Comparison of ENCODE assay signal across 9 cellular contexts in genomic region chr6:3026811-3027626, GRCh38. TPM values are rescaled to one million over a fixed set of nuclear protein-coding genes. Genes with fewer than 3 reads are reported as not detected.
DNase-seq lines count a peak whose midpoint lies in the region; ATAC-seq and TF ChIP-seq lines count a peak whose summit lies in the region.
"Had no signal": no experiment of that assay in that cellular context is flagged by ENCODE, and none has a peak within 500 bp of the region (broad histone marks: within the 10 kb centered on the region; RNA-seq: fewer than 3 reads in every experiment).

No MANE protein-coding gene starts in this region.

- H3K4me3 Mint-ChIP-seq in activated naive CD4-positive, alpha-beta T cell treated with anti-CD3 and anti-CD28 coated beads, Interleukin-2, amount 50 U/mL, for 24 hours: peak overlapping the region; percentile 81

- peaks cover 58% of the 10 kb centered on the region for H3K4me1 Mint-ChIP-seq in activated naive CD4-positive, alpha-beta T cell treated with anti-CD3 and anti-CD28 coated beads, Interleukin-2, amount 50 U/mL, for 24 hours

- H3K79me2 ChIP-seq in Karpas-422 (ENCODE audit: low read length): peaks cover 16% of the 10 kb centered on the region

- 49 to 72% (median 72%) methylated on average over 11 to 20 of the region's 20 CpGs for WGBS in spleen, 5 donors

- peak; percentile 67 for ATAC-seq in GM21576 (IDR thresholded peaks at IDR 0.05; ENCODE audit: unreplicated experiment)
- ATAC-seq: right lobe of liver had no signal

- no peaks in the 10 kb centered on the region for H3K36me3 Mint-ChIP-seq in activated naive CD4-positive, alpha-beta T cell treated with anti-CD3 and anti-CD28 coated beads, Interleukin-2, amount 50 U/mL, for 24 hours

- TF ChIP-seq CTCF in GM13976 (IDR thresholded peaks at IDR 0.05; ENCODE audit: borderline replicate concordance, control extremely low read depth, extremely low read depth, insufficient read depth, missing control alignments): no peak
- no peak for TF ChIP-seq CTCF in spleen (IDR thresholded peaks at IDR 0.05 in 8 of 11, conservative IDR thresholded peaks at IDR 0.05 in 3 of 11)

- intact Hi-C loops in spleen (cut with DNase I; ENCODE audit: low total_unique reads): no loop called here

- H3K4me2 ChIP-seq in Karpas-422 (ENCODE audit: low read depth, low read length, poor library complexity, severe bottlenecking): peak overlapping the region; percentile 73

- H3K27me3 ChIP-seq in Karpas-422 (ENCODE audit: low read length) (no peaks in the 10 kb centered on the region), spleen (replicated peaks in 1 of 7) (no peaks in the 10 kb centered on the region)
- H3K27me3 ChIP-seq: right lobe of liver had no signal

- H3K9me3 ChIP-seq in Karpas-422 (ENCODE audit: low read length) (no peaks in the 10 kb centered on the region), spleen (no peaks in the 10 kb centered on the region)
- H3K9me3 ChIP-seq: right lobe of liver had no signal

- H3K9me2 ChIP-seq in Karpas-422 (replicated peaks; ENCODE audit: insufficient read depth, low read length): no peaks in the 10 kb centered on the region

- peak; percentile 88 for DNase-seq in GM13976 (ENCODE audit: low spot score)
- DNase-seq in Karpas-422: peak; percentile 91
- no peak for DNase-seq in spleen
- DNase-seq in KG1 (lab: John Stamatoyannopoulos, UW): no peak
- DNase-seq in COLO668 (lab: John Stamatoyannopoulos, UW; ENCODE audit: unreplicated experiment): no peak
- no peak for DNase-seq in NCI-H146 treated with DMSO at 0.1 percent for 48 hours (lab: John Stamatoyannopoulos, UW; ENCODE audit: unreplicated experiment)

- peak overlapping the region; percentile 66 for H3K9ac ChIP-seq in Karpas-422 (ENCODE audit: low read length)

- H3K9me3 Mint-ChIP-seq in activated naive CD4-positive, alpha-beta T cell treated with anti-CD3 and anti-CD28 coated beads, Interleukin-2, amount 50 U/mL, for 24 hours: no peaks in the 10 kb centered on the region

- H4K20me1 ChIP-seq in Karpas-422 (ENCODE audit: insufficient read depth, low read depth, low read length): no peaks in the 10 kb centered on the region

- H3K36me3 ChIP-seq in Karpas-422 (ENCODE audit: insufficient read depth, low read length) (no peaks in the 10 kb centered on the region), spleen (peaks cover 0 to 4% (median 0%) of the 10 kb centered on the region in 6 donors)
- H3K36me3 ChIP-seq: right lobe of liver had no signal

- TF ChIP-seq POLR2A in spleen (IDR thresholded peaks at IDR 0.05): no peak

- H3K27ac ChIP-seq in Karpas-422 (ENCODE audit: low read length) (peak overlapping the region; percentile 89), spleen (peak overlapping the region in 7 of 8 donors; percentile 35 to 92 (median 63))

- in situ Hi-C loops in GM13976 (cut with MboI; ENCODE audit: low sequenced_read_pairs, unreplicated experiment): no loop called here

- H3K4me1 ChIP-seq in Karpas-422 (ENCODE audit: low read length) (peaks cover 56% of the 10 kb centered on the region), spleen (peaks cover 19 to 66% (median 54%) of the 10 kb centered on the region in 6 donors)

- H3K4me3 ChIP-seq in Karpas-422 (ENCODE audit: low read length): peak overlapping the region; percentile 54; the same call in 1 of the 2 replicates
- peak overlapping the region in 1 of 8 donors; percentile 38 for H3K4me3 ChIP-seq in spleen
- H3K4me3 ChIP-seq: right lobe of liver had no signal

- H3K27me3 Mint-ChIP-seq in activated naive CD4-positive, alpha-beta T cell treated with anti-CD3 and anti-CD28 coated beads, Interleukin-2, amount 50 U/mL, for 24 hours: no peaks in the 10 kb centered on the region

- H3K27ac Mint-ChIP-seq in activated naive CD4-positive, alpha-beta T cell treated with anti-CD3 and anti-CD28 coated beads, Interleukin-2, amount 50 U/mL, for 24 hours: peak overlapping the region; percentile 62

- H2AFZ ChIP-seq in Karpas-422 (ENCODE audit: low read length): peak overlapping the region; percentile 95

RNA-seq across cellular contexts. Expression of gene NQO2, which starts 27.3 kb away (rescaled TPM):
- 5.5 and 9.1 TPM in 2 replicates for total RNA-seq in Karpas-422 (2014; rRNA removed; shearing (Covaris generic); ENCODE audit: low replicate concordance)
- 10 to 100 TPM; 21.3 to 55.1 (median 37.2) TPM for total RNA-seq in spleen
- 10 to 100 TPM; 16.3 to 26.0 (median 17.0) TPM for polyA plus RNA-seq in spleen

RNA-seq across cellular contexts. Expression of gene RIPK1, which starts 41.3 kb away (rescaled TPM):
- 9.6 and 12.3 TPM in 2 replicates for total RNA-seq in Karpas-422 (2014; rRNA removed; shearing (Covaris generic); ENCODE audit: low replicate concordance)
- total RNA-seq in spleen: 10 to 100 TPM; 24.7 to 37.1 (median 29.8) TPM
- polyA plus RNA-seq in spleen: 10 to 100 TPM in 2 of 3 donors, 1 to 10 TPM in 1; 8.7 to 14.5 (median 11.5) TPM

RNA-seq across cellular contexts. Expression of gene SERPINB6, which starts 55.7 kb away (rescaled TPM):
- not detected in 2 replicates for total RNA-seq in Karpas-422 (2014; rRNA removed; shearing (Covaris generic); ENCODE audit: low replicate concordance)
- total RNA-seq in spleen: 100 to 1,000 TPM; 145 to 222 (median 188) TPM
- 100 to 1,000 TPM; 111 to 256 (median 193) TPM for polyA plus RNA-seq in spleen

Comparison
In these comparisons a context has a peak if more than half of its experiments do, and no peak if none do; other contexts are left out.
1. DNase-seq: peak in GM13976 (single experiment) and Karpas-422 (single experiment); none in spleen (single experiment), KG1 (single experiment), COLO668 (single experiment) and NCI-H146 treated with DMSO at 0.1 percent for 48 hours (single experiment).
2. RNA of gene SERPINB6, which starts 55.7 kb away (total RNA-seq): 145 to 222 TPM in spleen; not detected in Karpas-422; every median in the first group is over 100 times any median in the second.